2 cellular contexts compared by ENCODE assay signal in the genomic region with DNA sequence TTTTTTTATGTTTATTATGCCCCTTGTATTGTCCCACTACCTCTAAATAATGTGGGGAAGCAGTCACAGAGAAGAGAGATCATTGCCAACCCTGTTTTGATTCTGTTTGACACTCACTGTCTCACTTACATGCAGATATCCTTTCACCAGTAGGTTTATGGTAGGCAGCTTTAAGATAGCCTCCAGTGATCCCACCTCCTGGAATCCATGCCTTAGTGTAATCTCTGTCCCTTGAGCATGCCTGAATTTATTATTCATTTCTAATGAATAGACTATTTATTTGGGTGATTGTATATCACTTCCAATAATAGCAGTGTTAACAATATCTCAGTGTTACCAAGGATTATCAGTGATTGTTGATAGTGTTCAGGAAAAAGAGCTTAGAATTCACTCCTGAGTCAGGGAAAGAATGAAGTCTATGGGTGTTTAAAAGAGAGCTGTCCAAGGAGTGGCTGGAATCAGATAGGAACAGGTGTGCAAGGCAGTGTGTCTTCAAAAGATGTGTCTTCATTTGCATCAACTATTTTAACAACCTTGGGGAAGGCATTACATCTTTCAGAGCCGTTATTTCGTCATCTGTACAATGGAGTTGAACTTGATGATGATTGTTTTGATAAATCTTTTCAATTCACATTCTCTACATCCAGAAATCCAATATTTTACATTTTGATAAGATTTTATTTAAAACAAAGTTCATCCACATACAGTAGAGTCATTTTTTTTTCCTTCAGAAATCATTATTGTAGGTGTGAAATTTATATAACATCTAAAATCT.
TF ChIP-seq lines count a peak whose summit lies in the region.

No MANE protein-coding gene starts in this region.

TF ChIP-seq in GM23338, 12 proteins besides CTCF, POLR2A, EP300 and RAD21:
- TF ChIP-seq JUNB (IDR thresholded peaks at IDR 0.05; ENCODE audit: unreplicated experiment), result no peak
- TF ChIP-seq NANOG (IDR thresholded peaks at IDR 0.05; ENCODE audit: borderline replicate concordance), result no peak
- TF ChIP-seq CREB1 (CRISPR knock-in tag; IDR thresholded peaks at IDR 0.05; ENCODE audit: low read depth), result no peak
- TF ChIP-seq EZH2phosphoT487 (IDR thresholded peaks at IDR 0.05; ENCODE audit: unreplicated experiment), result no peak
- TF ChIP-seq, protein P1, sequence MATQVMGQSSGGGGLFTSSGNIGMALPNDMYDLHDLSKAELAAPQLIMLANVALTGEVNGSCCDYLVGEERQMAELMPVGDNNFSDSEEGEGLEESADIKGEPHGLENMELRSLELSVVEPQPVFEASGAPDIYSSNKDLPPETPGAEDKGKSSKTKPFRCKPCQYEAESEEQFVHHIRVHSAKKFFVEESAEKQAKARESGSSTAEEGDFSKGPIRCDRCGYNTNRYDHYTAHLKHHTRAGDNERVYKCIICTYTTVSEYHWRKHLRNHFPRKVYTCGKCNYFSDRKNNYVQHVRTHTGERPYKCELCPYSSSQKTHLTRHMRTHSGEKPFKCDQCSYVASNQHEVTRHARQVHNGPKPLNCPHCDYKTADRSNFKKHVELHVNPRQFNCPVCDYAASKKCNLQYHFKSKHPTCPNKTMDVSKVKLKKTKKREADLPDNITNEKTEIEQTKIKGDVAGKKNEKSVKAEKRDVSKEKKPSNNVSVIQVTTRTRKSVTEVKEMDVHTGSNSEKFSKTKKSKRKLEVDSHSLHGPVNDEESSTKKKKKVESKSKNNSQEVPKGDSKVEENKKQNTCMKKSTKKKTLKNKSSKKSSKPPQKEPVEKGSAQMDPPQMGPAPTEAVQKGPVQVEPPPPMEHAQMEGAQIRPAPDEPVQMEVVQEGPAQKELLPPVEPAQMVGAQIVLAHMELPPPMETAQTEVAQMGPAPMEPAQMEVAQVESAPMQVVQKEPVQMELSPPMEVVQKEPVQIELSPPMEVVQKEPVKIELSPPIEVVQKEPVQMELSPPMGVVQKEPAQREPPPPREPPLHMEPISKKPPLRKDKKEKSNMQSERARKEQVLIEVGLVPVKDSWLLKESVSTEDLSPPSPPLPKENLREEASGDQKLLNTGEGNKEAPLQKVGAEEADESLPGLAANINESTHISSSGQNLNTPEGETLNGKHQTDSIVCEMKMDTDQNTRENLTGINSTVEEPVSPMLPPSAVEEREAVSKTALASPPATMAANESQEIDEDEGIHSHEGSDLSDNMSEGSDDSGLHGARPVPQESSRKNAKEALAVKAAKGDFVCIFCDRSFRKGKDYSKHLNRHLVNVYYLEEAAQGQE (IDR thresholded peaks at IDR 0.05; ENCODE audit: unreplicated experiment), result no peak
- no peak for TF ChIP-seq STAT1 (IDR thresholded peaks at IDR 0.05; ENCODE audit: unreplicated experiment)
- no peak for TF ChIP-seq POLR2AphosphoS5 (IDR thresholded peaks at IDR 0.05; ENCODE audit: low read depth)
- TF ChIP-seq EZH2 (IDR thresholded peaks at IDR 0.05; ENCODE audit: low read depth, unreplicated experiment), result no peak
- no peak for TF ChIP-seq ZNF331 (CRISPR knock-in tag; IDR thresholded peaks at IDR 0.05; ENCODE audit: low read depth)
- TF ChIP-seq, protein P2, sequence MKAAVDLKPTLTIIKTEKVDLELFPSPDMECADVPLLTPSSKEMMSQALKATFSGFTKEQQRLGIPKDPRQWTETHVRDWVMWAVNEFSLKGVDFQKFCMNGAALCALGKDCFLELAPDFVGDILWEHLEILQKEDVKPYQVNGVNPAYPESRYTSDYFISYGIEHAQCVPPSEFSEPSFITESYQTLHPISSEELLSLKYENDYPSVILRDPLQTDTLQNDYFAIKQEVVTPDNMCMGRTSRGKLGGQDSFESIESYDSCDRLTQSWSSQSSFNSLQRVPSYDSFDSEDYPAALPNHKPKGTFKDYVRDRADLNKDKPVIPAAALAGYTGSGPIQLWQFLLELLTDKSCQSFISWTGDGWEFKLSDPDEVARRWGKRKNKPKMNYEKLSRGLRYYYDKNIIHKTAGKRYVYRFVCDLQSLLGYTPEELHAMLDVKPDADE (IDR thresholded peaks at IDR 0.05), result no peak

TF ChIP-seq in WTC11, 78 proteins besides CTCF, POLR2A, EP300 and RAD21:
- TF ChIP-seq RELA (CRISPR knock-in tag; IDR thresholded peaks at IDR 0.05; ENCODE audit: borderline replicate concordance) (no peak), NFATC4 (CRISPR knock-in tag; IDR thresholded peaks at IDR 0.05) (no peak), CREB1 (CRISPR knock-in tag; IDR thresholded peaks at IDR 0.05) (no peak), ETV6 (CRISPR knock-in tag; IDR thresholded peaks at IDR 0.05) (no peak), ZNF416 (CRISPR knock-in tag; IDR thresholded peaks at IDR 0.05) (no peak), MYBL2 (CRISPR knock-in tag; IDR thresholded peaks at IDR 0.05) (no peak), RORB (CRISPR knock-in tag; IDR thresholded peaks at IDR 0.05) (no peak), NFE2L1 (CRISPR knock-in tag; IDR thresholded peaks at IDR 0.05) (no peak), ZNF317 (CRISPR knock-in tag; IDR thresholded peaks at IDR 0.05; ENCODE audit: borderline replicate concordance, low read depth) (no peak)
- TF ChIP-seq, protein P3, sequence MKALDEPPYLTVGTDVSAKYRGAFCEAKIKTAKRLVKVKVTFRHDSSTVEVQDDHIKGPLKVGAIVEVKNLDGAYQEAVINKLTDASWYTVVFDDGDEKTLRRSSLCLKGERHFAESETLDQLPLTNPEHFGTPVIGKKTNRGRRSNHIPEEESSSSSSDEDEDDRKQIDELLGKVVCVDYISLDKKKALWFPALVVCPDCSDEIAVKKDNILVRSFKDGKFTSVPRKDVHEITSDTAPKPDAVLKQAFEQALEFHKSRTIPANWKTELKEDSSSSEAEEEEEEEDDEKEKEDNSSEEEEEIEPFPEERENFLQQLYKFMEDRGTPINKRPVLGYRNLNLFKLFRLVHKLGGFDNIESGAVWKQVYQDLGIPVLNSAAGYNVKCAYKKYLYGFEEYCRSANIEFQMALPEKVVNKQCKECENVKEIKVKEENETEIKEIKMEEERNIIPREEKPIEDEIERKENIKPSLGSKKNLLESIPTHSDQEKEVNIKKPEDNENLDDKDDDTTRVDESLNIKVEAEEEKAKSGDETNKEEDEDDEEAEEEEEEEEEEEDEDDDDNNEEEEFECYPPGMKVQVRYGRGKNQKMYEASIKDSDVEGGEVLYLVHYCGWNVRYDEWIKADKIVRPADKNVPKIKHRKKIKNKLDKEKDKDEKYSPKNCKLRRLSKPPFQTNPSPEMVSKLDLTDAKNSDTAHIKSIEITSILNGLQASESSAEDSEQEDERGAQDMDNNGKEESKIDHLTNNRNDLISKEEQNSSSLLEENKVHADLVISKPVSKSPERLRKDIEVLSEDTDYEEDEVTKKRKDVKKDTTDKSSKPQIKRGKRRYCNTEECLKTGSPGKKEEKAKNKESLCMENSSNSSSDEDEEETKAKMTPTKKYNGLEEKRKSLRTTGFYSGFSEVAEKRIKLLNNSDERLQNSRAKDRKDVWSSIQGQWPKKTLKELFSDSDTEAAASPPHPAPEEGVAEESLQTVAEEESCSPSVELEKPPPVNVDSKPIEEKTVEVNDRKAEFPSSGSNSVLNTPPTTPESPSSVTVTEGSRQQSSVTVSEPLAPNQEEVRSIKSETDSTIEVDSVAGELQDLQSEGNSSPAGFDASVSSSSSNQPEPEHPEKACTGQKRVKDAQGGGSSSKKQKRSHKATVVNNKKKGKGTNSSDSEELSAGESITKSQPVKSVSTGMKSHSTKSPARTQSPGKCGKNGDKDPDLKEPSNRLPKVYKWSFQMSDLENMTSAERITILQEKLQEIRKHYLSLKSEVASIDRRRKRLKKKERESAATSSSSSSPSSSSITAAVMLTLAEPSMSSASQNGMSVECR (CRISPR knock-in tag; IDR thresholded peaks at IDR 0.05; ENCODE audit: borderline replicate concordance), result no peak
- TF ChIP-seq, protein P4, sequence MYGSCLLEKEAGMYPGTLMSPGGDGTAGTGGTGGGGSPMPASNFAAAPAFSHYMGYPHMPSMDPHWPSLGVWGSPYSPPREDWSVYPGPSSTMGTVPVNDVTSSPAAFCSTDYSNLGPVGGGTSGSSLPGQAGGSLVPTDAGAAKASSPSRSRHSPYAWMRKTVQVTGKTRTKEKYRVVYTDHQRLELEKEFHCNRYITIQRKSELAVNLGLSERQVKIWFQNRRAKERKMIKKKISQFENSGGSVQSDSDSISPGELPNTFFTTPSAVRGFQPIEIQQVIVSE (CRISPR knock-in tag; IDR thresholded peaks at IDR 0.05; ENCODE audit: borderline replicate concordance), result no peak
- TF ChIP-seq, protein P5, sequence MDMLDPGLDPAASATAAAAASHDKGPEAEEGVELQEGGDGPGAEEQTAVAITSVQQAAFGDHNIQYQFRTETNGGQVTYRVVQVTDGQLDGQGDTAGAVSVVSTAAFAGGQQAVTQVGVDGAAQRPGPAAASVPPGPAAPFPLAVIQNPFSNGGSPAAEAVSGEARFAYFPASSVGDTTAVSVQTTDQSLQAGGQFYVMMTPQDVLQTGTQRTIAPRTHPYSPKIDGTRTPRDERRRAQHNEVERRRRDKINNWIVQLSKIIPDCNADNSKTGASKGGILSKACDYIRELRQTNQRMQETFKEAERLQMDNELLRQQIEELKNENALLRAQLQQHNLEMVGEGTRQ (CRISPR knock-in tag; IDR thresholded peaks at IDR 0.05), result no peak
- TF ChIP-seq, protein P6, sequence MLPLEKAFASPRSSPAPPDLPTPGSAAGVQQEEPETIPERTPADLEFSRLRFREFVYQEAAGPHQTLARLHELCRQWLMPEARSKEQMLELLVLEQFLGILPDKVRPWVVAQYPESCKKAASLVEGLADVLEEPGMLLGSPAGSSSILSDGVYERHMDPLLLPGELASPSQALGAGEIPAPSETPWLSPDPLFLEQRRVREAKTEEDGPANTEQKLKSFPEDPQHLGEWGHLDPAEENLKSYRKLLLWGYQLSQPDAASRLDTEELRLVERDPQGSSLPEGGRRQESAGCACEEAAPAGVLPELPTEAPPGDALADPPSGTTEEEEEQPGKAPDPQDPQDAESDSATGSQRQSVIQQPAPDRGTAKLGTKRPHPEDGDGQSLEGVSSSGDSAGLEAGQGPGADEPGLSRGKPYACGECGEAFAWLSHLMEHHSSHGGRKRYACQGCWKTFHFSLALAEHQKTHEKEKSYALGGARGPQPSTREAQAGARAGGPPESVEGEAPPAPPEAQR (CRISPR knock-in tag; IDR thresholded peaks at IDR 0.05), result no peak
